In the genomic region with DNA sequence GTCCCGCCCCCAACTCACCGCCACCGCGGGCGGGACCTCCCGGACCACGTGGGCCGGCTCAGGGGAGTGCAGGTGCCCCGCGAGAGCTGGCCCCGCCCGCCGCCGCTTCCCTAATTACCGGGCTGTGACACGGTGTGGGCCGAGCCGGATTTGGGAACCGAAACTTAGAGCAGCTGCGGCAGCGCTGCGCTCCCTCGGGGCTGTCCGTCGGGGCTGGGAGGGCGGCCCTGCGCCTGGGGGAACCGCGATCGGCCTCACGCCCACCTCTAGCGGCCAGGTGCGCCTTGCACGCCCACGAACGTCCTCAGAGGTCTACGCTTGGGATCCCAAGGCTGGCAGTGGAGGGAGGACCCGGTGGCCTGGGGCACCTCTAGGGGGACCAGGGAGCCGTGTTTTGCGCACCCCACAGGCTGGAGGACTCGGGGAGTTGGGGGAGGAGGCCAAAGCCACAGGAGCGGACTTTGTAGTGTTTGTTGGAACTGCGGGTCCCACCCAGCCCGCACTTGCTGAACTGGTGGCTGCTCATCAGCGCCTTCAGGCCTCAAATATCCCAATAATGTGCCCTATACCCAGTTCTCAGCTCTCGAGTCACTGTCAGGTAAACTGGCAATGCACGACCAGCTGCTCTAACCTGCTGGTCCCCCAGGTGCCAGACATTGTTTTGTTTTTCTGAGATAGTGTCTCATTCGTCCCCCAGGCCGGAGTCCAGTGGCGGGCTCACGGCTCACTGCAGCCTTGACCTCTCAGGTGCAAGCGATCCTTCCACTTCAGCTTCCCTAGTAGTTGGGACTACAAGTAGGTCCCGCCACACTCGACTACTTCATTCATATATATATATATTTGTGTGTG, we compare ENCODE assay signal across 1 cellular context.
TF ChIP-seq lines count a peak whose summit lies in the region.

No MANE protein-coding gene starts in this region.

TF ChIP-seq in HepG2, 621 proteins besides CTCF, POLR2A, EP300 and RAD21 (continued from another document and continues in another):
- TF ChIP-seq NONO (IDR thresholded peaks at IDR 0.05) = no peak
- TF ChIP-seq NONO (CRISPR knock-in tag; conservative IDR thresholded peaks at IDR 0.05) = peak; percentile 44
- TF ChIP-seq, protein P1, sequence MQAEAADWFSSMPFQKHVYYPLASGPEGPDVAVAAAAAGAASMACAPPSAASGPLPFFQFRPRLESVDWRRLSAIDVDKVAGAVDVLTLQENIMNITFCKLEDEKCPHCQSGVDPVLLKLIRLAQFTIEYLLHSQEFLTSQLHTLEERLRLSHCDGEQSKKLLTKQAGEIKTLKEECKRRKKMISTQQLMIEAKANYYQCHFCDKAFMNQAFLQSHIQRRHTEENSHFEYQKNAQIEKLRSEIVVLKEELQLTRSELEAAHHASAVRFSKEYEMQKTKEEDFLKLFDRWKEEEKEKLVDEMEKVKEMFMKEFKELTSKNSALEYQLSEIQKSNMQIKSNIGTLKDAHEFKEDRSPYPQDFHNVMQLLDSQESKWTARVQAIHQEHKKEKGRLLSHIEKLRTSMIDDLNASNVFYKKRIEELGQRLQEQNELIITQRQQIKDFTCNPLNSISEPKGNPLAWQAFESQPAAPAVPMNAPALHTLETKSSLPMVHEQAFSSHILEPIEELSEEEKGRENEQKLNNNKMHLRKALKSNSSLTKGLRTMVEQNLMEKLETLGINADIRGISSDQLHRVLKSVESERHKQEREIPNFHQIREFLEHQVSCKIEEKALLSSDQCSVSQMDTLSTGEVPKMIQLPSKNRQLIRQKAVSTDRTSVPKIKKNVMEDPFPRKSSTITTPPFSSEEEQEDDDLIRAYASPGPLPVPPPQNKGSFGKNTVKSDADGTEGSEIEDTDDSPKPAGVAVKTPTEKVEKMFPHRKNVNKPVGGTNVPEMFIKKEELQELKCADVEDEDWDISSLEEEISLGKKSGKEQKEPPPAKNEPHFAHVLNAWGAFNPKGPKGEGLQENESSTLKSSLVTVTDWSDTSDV (CRISPR knock-in tag; IDR thresholded peaks at IDR 0.05) = 0 out of 2 replicates have a peak, but pooled peaks have one; percentile 41
- TF ChIP-seq, protein P2, sequence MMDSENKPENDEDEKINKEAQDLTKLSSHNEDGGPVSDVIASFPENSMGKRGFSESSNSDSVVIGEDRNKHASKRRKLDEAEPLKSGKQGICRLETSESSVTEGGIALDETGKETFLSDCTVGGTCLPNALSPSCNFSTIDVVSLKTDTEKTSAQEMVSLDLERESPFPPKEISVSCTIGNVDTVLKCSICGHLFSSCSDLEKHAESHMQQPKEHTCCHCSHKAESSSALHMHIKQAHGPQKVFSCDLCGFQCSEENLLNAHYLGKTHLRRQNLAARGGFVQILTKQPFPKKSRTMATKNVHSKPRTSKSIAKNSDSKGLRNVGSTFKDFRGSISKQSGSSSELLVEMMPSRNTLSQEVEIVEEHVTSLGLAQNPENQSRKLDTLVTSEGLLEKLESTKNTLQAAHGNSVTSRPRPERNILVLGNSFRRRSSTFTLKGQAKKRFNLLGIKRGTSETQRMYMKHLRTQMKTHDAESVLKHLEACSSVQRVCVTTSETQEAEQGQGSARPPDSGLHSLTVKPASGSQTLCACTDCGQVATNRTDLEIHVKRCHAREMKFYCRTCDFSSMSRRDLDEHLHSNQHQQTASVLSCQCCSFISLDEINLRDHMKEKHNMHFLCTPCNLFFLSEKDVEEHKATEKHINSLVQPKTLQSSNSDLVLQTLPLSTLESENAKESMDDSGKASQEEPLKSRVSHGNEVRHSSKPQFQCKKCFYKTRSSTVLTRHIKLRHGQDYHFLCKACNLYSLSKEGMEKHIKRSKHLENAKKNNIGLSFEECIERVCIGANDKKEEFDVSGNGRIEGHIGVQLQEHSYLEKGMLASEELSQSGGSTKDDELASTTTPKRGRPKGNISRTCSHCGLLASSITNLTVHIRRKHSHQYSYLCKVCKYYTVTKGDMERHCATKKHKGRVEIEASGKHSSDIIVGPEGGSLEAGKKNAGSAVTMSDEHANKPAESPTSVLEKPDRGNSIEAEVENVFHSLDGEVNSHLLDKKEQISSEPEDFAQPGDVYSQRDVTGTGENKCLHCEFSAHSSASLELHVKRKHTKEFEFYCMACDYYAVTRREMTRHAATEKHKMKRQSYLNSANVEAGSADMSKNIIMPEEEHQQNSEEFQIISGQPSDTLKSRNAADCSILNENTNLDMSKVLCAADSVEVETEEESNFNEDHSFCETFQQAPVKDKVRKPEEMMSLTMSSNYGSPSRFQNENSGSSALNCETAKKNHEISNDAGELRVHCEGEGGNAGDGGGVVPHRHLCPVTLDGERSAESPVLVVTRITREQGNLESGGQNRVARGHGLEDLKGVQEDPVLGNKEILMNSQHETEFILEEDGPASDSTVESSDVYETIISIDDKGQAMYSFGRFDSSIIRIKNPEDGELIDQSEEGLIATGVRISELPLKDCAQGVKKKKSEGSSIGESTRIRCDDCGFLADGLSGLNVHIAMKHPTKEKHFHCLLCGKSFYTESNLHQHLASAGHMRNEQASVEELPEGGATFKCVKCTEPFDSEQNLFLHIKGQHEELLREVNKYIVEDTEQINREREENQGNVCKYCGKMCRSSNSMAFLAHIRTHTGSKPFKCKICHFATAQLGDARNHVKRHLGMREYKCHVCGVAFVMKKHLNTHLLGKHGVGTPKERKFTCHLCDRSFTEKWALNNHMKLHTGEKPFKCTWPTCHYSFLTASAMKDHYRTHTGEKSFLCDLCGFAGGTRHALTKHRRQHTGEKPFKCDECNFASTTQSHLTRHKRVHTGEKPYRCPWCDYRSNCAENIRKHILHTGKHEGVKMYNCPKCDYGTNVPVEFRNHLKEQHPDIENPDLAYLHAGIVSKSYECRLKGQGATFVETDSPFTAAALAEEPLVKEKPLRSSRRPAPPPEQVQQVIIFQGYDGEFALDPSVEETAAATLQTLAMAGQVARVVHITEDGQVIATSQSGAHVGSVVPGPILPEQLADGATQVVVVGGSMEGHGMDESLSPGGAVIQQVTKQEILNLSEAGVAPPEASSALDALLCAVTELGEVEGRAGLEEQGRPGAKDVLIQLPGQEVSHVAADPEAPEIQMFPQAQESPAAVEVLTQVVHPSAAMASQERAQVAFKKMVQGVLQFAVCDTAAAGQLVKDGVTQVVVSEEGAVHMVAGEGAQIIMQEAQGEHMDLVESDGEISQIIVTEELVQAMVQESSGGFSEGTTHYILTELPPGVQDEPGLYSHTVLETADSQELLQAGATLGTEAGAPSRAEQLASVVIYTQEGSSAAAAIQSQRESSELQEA (CRISPR knock-in tag; IDR thresholded peaks at IDR 0.05; ENCODE audit: not compliant biosample characterization) = peak; percentile 94
- 0 out of 2 replicates have a peak, but pooled peaks have one; percentile 22 for TF ChIP-seq ZSCAN31 (CRISPR knock-in tag; IDR thresholded peaks at IDR 0.05; ENCODE audit: low read depth)
- 0 out of 2 replicates have a peak, but pooled peaks have one; percentile 16 for TF ChIP-seq FOXA3 (CRISPR knock-in tag; IDR thresholded peaks at IDR 0.05)
- TF ChIP-seq KLF6 (CRISPR knock-in tag; IDR thresholded peaks at IDR 0.05) = 0 out of 2 replicates have a peak, but pooled peaks have one; percentile 39
- TF ChIP-seq, protein P3, sequence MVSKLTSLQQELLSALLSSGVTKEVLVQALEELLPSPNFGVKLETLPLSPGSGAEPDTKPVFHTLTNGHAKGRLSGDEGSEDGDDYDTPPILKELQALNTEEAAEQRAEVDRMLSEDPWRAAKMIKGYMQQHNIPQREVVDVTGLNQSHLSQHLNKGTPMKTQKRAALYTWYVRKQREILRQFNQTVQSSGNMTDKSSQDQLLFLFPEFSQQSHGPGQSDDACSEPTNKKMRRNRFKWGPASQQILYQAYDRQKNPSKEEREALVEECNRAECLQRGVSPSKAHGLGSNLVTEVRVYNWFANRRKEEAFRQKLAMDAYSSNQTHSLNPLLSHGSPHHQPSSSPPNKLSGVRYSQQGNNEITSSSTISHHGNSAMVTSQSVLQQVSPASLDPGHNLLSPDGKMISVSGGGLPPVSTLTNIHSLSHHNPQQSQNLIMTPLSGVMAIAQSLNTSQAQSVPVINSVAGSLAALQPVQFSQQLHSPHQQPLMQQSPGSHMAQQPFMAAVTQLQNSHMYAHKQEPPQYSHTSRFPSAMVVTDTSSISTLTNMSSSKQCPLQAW (CRISPR knock-in tag; IDR thresholded peaks at IDR 0.05) = peak; percentile 26; the same call in 1 of the 2 replicates
- no peak for TF ChIP-seq ATF7 (IDR thresholded peaks at IDR 0.05)
- TF ChIP-seq ATF7 (CRISPR knock-in tag; IDR thresholded peaks at IDR 0.05) = no peak
- peak; percentile 97 for TF ChIP-seq MYC (CRISPR knock-in tag; IDR thresholded peaks at IDR 0.05; ENCODE audit: borderline replicate concordance)
- TF ChIP-seq, protein P4, sequence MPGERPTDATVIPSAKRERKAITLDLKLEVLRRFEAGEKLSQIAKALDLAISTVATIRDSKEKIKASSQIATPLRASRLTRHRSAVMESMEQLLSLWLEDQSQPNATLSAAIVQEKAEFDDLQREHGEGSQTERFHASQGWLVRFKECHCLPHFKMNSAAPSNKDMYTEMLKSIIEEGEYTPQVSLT (CRISPR knock-in tag; IDR thresholded peaks at IDR 0.05; ENCODE audit: borderline replicate concordance, low read depth) = no peak
- peak; percentile 12; the same call in 1 of the 2 replicates for TF ChIP-seq BCL6 (CRISPR knock-in tag; IDR thresholded peaks at IDR 0.05)
- TF ChIP-seq, protein P5, sequence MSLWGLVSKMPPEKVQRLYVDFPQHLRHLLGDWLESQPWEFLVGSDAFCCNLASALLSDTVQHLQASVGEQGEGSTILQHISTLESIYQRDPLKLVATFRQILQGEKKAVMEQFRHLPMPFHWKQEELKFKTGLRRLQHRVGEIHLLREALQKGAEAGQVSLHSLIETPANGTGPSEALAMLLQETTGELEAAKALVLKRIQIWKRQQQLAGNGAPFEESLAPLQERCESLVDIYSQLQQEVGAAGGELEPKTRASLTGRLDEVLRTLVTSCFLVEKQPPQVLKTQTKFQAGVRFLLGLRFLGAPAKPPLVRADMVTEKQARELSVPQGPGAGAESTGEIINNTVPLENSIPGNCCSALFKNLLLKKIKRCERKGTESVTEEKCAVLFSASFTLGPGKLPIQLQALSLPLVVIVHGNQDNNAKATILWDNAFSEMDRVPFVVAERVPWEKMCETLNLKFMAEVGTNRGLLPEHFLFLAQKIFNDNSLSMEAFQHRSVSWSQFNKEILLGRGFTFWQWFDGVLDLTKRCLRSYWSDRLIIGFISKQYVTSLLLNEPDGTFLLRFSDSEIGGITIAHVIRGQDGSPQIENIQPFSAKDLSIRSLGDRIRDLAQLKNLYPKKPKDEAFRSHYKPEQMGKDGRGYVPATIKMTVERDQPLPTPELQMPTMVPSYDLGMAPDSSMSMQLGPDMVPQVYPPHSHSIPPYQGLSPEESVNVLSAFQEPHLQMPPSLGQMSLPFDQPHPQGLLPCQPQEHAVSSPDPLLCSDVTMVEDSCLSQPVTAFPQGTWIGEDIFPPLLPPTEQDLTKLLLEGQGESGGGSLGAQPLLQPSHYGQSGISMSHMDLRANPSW (CRISPR knock-in tag; IDR thresholded peaks at IDR 0.05; ENCODE audit: borderline replicate concordance) = peak; percentile 79; the same call in 1 of the 2 replicates
- TF ChIP-seq, protein P6, sequence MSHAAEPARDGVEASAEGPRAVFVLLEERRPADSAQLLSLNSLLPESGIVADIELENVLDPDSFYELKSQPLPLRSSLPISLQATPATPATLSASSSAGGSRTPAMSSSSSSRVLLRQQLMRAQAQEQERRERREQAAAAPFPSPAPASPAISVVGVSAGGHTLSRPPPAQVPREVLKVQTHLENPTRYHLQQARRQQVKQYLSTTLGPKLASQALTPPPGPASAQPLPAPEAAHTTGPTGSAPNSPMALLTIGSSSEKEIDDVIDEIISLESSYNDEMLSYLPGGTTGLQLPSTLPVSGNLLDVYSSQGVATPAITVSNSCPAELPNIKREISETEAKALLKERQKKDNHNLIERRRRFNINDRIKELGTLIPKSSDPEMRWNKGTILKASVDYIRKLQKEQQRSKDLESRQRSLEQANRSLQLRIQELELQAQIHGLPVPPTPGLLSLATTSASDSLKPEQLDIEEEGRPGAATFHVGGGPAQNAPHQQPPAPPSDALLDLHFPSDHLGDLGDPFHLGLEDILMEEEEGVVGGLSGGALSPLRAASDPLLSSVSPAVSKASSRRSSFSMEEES (CRISPR knock-in tag; IDR thresholded peaks at IDR 0.05) = no peak
- TF ChIP-seq SALL2 (CRISPR knock-in tag; IDR thresholded peaks at IDR 0.05) = 0 out of 2 replicates have a peak, but pooled peaks have one; percentile 28
- TF ChIP-seq DMAP1 (CRISPR knock-in tag; IDR thresholded peaks at IDR 0.05) = peak; percentile 83
- TF ChIP-seq ZNF225 (CRISPR knock-in tag; IDR thresholded peaks at IDR 0.05) = peak; percentile 18; the same call in 1 of the 2 replicates
- TF ChIP-seq, protein P7, sequence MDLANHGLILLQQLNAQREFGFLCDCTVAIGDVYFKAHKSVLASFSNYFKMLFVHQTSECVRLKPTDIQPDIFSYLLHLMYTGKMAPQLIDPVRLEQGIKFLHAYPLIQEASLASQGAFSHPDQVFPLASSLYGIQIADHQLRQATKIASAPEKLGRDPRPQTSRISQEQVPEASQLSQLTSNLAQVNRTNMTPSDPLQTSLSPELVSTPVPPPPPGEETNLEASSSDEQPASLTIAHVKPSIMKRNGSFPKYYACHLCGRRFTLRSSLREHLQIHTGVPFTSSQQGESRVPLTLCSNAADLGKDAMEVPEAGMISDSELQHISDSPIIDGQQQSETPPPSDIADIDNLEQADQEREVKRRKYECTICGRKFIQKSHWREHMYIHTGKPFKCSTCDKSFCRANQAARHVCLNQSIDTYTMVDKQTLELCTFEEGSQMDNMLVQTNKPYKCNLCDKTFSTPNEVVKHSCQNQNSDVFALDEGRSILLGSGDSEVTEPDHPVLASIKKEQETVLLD (CRISPR knock-in tag; IDR thresholded peaks at IDR 0.05; ENCODE audit: low read depth) = no peak
- TF ChIP-seq HNRNPK (IDR thresholded peaks at IDR 0.05; ENCODE audit: low read depth, low read length, poor library complexity, severe bottlenecking) = peak; percentile 74
- TF ChIP-seq, protein P8, sequence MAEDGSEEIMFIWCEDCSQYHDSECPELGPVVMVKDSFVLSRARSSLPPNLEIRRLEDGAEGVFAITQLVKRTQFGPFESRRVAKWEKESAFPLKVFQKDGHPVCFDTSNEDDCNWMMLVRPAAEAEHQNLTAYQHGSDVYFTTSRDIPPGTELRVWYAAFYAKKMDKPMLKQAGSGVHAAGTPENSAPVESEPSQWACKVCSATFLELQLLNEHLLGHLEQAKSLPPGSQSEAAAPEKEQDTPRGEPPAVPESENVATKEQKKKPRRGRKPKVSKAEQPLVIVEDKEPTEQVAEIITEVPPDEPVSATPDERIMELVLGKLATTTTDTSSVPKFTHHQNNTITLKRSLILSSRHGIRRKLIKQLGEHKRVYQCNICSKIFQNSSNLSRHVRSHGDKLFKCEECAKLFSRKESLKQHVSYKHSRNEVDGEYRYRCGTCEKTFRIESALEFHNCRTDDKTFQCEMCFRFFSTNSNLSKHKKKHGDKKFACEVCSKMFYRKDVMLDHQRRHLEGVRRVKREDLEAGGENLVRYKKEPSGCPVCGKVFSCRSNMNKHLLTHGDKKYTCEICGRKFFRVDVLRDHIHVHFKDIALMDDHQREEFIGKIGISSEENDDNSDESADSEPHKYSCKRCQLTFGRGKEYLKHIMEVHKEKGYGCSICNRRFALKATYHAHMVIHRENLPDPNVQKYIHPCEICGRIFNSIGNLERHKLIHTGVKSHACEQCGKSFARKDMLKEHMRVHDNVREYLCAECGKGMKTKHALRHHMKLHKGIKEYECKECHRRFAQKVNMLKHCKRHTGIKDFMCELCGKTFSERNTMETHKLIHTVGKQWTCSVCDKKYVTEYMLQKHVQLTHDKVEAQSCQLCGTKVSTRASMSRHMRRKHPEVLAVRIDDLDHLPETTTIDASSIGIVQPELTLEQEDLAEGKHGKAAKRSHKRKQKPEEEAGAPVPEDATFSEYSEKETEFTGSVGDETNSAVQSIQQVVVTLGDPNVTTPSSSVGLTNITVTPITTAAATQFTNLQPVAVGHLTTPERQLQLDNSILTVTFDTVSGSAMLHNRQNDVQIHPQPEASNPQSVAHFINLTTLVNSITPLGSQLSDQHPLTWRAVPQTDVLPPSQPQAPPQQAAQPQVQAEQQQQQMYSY (CRISPR knock-in tag; IDR thresholded peaks at IDR 0.05) = no peak
- TF ChIP-seq NFE2 (CRISPR knock-in tag; IDR thresholded peaks at IDR 0.05) = no peak
